Comparison of ENCODE assay signal across 11 cellular contexts in the genomic region with DNA sequence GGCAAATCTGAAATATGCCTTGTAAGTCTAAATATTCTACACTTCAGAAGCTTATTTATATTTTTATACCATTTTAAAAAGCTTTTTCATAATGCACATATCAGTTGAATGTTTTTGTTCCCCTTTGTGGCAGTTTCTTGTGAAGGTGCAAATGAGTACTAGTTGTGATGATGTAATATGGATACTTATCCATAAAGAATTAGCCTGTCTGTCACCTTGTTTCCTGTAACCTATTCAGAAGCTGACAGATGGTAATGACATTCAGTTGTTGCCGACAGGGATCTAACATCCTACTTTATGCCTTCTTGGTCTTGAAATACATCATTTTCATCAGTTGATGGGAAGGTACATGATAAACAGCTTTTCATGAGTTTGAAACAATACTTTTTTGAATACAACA. TPM values are rescaled to one million over a fixed set of nuclear protein-coding genes. Genes with fewer than 3 reads are reported as not detected.
A peak's percentile ranks its signal among the peaks of the same experiment; 100 is the strongest.
DNase-seq lines count a peak whose midpoint lies in the region; ATAC-seq and TF ChIP-seq lines count a peak whose summit lies in the region.
"Had no signal": no experiment of that assay in that cellular context is flagged by ENCODE, and none has a peak within 500 bp of the region (broad histone marks: within the 10 kb centered on the region; RNA-seq: fewer than 3 reads in every experiment).

No MANE protein-coding gene starts in this region.

- H4K5ac ChIP-seq in mesendoderm (ENCODE audit: low read length): no peak overlapping the region

- no peak overlapping the region for H3K27ac ChIP-seq in DND-41 (ENCODE audit: low read length)
- peak overlapping the region; percentile 91 for H3K27ac ChIP-seq in WERI-Rb-1
- H3K27ac ChIP-seq in mesendoderm (ENCODE audit: low read depth, low read length): no peak overlapping the region
- H3K27ac ChIP-seq: RWPE1 had no signal

- peaks cover 35% of the 10 kb centered on the region for H4K20me1 ChIP-seq in DND-41 (ENCODE audit: insufficient read depth, low read length)

- H3K79me1 ChIP-seq in mesendoderm (ENCODE audit: low read length): peaks cover 1% of the 10 kb centered on the region

- peaks cover 30% of the 10 kb centered on the region for H3K4me1 Mint-ChIP-seq in HFFc6 (ENCODE audit: low read depth)

- H2AK5ac ChIP-seq in mesendoderm (ENCODE audit: low read length): no peak overlapping the region

- no peaks in the 10 kb centered on the region for H3K27me3 Mint-ChIP-seq in HFFc6 (ENCODE audit: insufficient read depth)

- no peak for DNase-seq in DND-41
- DNase-seq in HFFc6: no peak
- no peak for DNase-seq in WERI-Rb-1
- DNase-seq in mesendoderm: peak; percentile 79
- DNase-seq in activated CD4-positive, alpha-beta T cell treated with anti-CD3 and anti-CD28 coated beads, Interleukin-2, amount 50 U/mL, for 48 hours: no peak
- no peak for DNase-seq in NCI-H226
- DNase-seq: activated CD4-positive, CD25-positive, alpha-beta regulatory T cell; activated effector memory CD4-positive, alpha-beta T cell treated with Interleukin-2 at 50 U/mL for 16 hours; NCI-H2029 treated with DMSO at 0.1 percent for 48 hours had no signal

- ATAC-seq in DND-41 (ENCODE audit: insufficient read depth, low read depth) (no peak), GM21825 (IDR thresholded peaks at IDR 0.05; ENCODE audit: unreplicated experiment) (no peak)

- H3K4me3 Mint-ChIP-seq in HFFc6: peak overlapping the region; percentile 91; the same call in 1 of the 2 replicates

- H3K56ac ChIP-seq in mesendoderm (ENCODE audit: low read length): no peak overlapping the region

- TF ChIP-seq CTCF in DND-41 (IDR thresholded peaks at IDR 0.05; ENCODE audit: borderline replicate concordance, extremely low read depth, low read length, poor library complexity, severe bottlenecking) (no peak), HFFc6 (IDR thresholded peaks at IDR 0.05) (no peak), WERI-Rb-1 (IDR thresholded peaks at IDR 0.05; ENCODE audit: low read depth, low read length) (no peak)

- peak overlapping the region in 1 of 2 experiments; percentile 83; a peak in 2 of 4 replicates for H3K4me3 ChIP-seq in DND-41 (ENCODE audit: low read depth in 1 of 2, low read length in 2 of 2)
- peak overlapping the region; percentile 96 for H3K4me3 ChIP-seq in WERI-Rb-1 (ENCODE audit: low read depth, low read length)
- no peak overlapping the region for H3K4me3 ChIP-seq in mesendoderm (ENCODE audit: low read length)

- peaks cover 73% of the 10 kb centered on the region for H3K79me2 ChIP-seq in DND-41 (ENCODE audit: insufficient read depth, low read length)
- H3K79me2 ChIP-seq in mesendoderm (ENCODE audit: control insufficient read depth, insufficient read depth, low read length): peaks cover 65% of the 10 kb centered on the region

- H2BK5ac ChIP-seq in mesendoderm (ENCODE audit: low read length): no peak overlapping the region

- peak overlapping the region; percentile 71 for H3K4me2 ChIP-seq in DND-41 (ENCODE audit: insufficient read depth, low read length)
- H3K4me2 ChIP-seq in mesendoderm (ENCODE audit: low read length): no peak overlapping the region

- H3K4ac ChIP-seq in mesendoderm (ENCODE audit: low read depth, low read length): no peak overlapping the region

- peak overlapping the region; percentile 98 for H3K27ac Mint-ChIP-seq in HFFc6

- H3K27me3 ChIP-seq in DND-41 (ENCODE audit: insufficient read depth, low read length, poor library complexity): no peaks in the 10 kb centered on the region
- no peaks in the 10 kb centered on the region for H3K27me3 ChIP-seq in WERI-Rb-1 (ENCODE audit: insufficient read depth, low read depth, severe bottlenecking)
- H3K27me3 ChIP-seq in mesendoderm (ENCODE audit: insufficient read depth, low read length, poor library complexity): no peaks in the 10 kb centered on the region

- H3K23ac ChIP-seq in mesendoderm (ENCODE audit: low read length): no peak overlapping the region

- no peaks in the 10 kb centered on the region for H3K9me3 Mint-ChIP-seq in HFFc6

- no peak overlapping the region for H2BK15ac ChIP-seq in mesendoderm (replicated peaks; ENCODE audit: low read depth)

- no CpG with 5 or more reads among the region's 1 CpG for WGBS in mesendoderm (ENCODE audit: extremely low coverage, insufficient coverage, low lambda C conversion rate)

- H4K8ac ChIP-seq in mesendoderm (ENCODE audit: low read depth, low read length): no peak overlapping the region

- H3K18ac ChIP-seq in mesendoderm (ENCODE audit: low read length): no peak overlapping the region

- H3K36me3 Mint-ChIP-seq in HFFc6 (ENCODE audit: low read depth): peaks cover 7% of the 10 kb centered on the region; the same call in 1 of the 2 replicates

- H2AFZ ChIP-seq in DND-41 (ENCODE audit: low read depth, low read length): no peak overlapping the region

- H3K4me1 ChIP-seq in DND-41 (ENCODE audit: insufficient read depth, low read length) (peaks cover 35% of the 10 kb centered on the region), mesendoderm (ENCODE audit: control insufficient read depth, low read depth, low read length) (peaks cover 12% of the 10 kb centered on the region)

- no peaks in the 10 kb centered on the region for H3K9me3 ChIP-seq in DND-41 (ENCODE audit: insufficient read depth, low read length, severe bottlenecking)
- no peaks in the 10 kb centered on the region for H3K9me3 ChIP-seq in WERI-Rb-1 (ENCODE audit: severe bottlenecking)

- no peak overlapping the region for H2BK120ac ChIP-seq in mesendoderm (ENCODE audit: low read depth, low read length)

- H3K9ac ChIP-seq in DND-41 (ENCODE audit: low read depth, low read length) (no peak overlapping the region), mesendoderm (ENCODE audit: low read length) (no peak overlapping the region)

- peaks cover 26% of the 10 kb centered on the region for H3K36me3 ChIP-seq in DND-41 (ENCODE audit: insufficient read depth, low read length)
- H3K36me3 ChIP-seq in WERI-Rb-1: peaks cover 45% of the 10 kb centered on the region
- H3K36me3 ChIP-seq in mesendoderm (ENCODE audit: control insufficient read depth, insufficient read depth, low read length): no peaks in the 10 kb centered on the region

RNA-seq across cellular contexts. Expression of a gene that starts 2.9 kb away (rescaled TPM):
- total RNA-seq in HFFc6 (2021; fragmentation: NEBNext Ultra II Directional; extraction: Animal tissue kit (Norgen Biotek cat#: 25700)): 10 to 100 TPM; 20.2 to 26.4 (median 24.0) TPM
- 36.1 TPM for polyA plus RNA-seq in mesendoderm (2013, experiment 1 of 2)
- polyA plus RNA-seq in mesendoderm (2013, experiment 2 of 2): 36.3 TPM
